10 cellular contexts compared by ENCODE assay signal in genomic region chr5:80584770-80585169, GRCh38. TPM values are rescaled to one million over a fixed set of nuclear protein-coding genes. Genes with fewer than 3 reads are reported as not detected.
"Had no signal": no experiment of that assay in that cellular context is flagged by ENCODE, and none has a peak within 500 bp of the region (broad histone marks: within the 10 kb centered on the region; RNA-seq: fewer than 3 reads in every experiment).

No MANE protein-coding gene starts in this region.

- DNase-seq: Karpas-422, KBM-7, KG1 had no signal

- H3K4me2 ChIP-seq: KMS-11 had no signal

- FAIRE-seq: HepG2, HTR-8/SVneo had no signal

- H3K4me1 Mint-ChIP-seq: IgD-negative memory B cell had no signal

- H3K4me3 Mint-ChIP-seq: IgD-negative memory B cell had no signal

- H3K9ac ChIP-seq: KMS-11 had no signal

- H3K27ac ChIP-seq: HL-60, KMS-11 had no signal

- ATAC-seq: HepG2 had no signal

- H3K27ac Mint-ChIP-seq: IgD-negative memory B cell had no signal

RNA-seq across cellular contexts. Expression of gene ANKRD34B, which starts 14.7 kb away (rescaled TPM):
- total RNA-seq: HT-29, HT1080 had no signal
- polyA plus RNA-seq: IgD-negative memory B cell had no signal
